In genomic region chr7:137933270-137934017, GRCh38 we compare ENCODE assay signal across 10 cellular contexts.
DNase-seq lines count a peak whose midpoint lies in the region; ATAC-seq and TF ChIP-seq lines count a peak whose summit lies in the region.
"Had no signal": no experiment of that assay in that cellular context is flagged by ENCODE, and none has a peak within 500 bp of the region (broad histone marks: within the 10 kb centered on the region; RNA-seq: fewer than 3 reads in every experiment).

No MANE protein-coding gene starts in this region.

- H3K4me3 ChIP-seq in fibroblast of mammary gland (ENCODE audit: control insufficient read depth, low read depth, low read length) = peak overlapping the region; percentile 15
- H3K4me3 ChIP-seq in trophoblast cell (ENCODE audit: low read depth, low read length) = no peak overlapping the region

- H3K9me3 ChIP-seq in T-helper 17 cell (ENCODE audit: control insufficient read depth, low read length, poor library complexity, severe bottlenecking) = no peaks in the 10 kb centered on the region
- no peaks in the 10 kb centered on the region for H3K9me3 ChIP-seq in trophoblast cell (ENCODE audit: insufficient read depth, low read depth, low read length)

- H3K4ac ChIP-seq in trophoblast cell (ENCODE audit: low read depth, low read length) = peak overlapping the region; percentile 19

- peaks cover 3% of the 10 kb centered on the region in 2 experiments for H3K36me3 ChIP-seq in trophoblast cell (ENCODE audit: control insufficient read depth in 1 of 2, insufficient read depth in 2 of 2, low read length in 2 of 2)

- peak overlapping the region; percentile 97 for H3K27ac Mint-ChIP-seq in T-helper 17 cell

- WGBS in trophoblast cell (ENCODE audit: extremely low coverage, insufficient coverage, insufficient read length) = no CpG with 5 or more reads among the region's 11 CpGs

- no peak overlapping the region for H3K4me3 Mint-ChIP-seq in T-helper 17 cell
- H3K4me3 Mint-ChIP-seq: activated B cell treated with CpG ODN at 0.5 μM for 24 hours; stimulated activated naive CD8-positive, alpha-beta T cell treated with anti-CD3 and anti-CD28 coated beads, Interleukin-15, amount 100 ng/mL, for 72 hours had no signal

- TF ChIP-seq CTCF in fibroblast of mammary gland (conservative IDR thresholded peaks at IDR 0.05; ENCODE audit: control insufficient read depth, insufficient read depth, low read depth, low read length) = no peak

- no peak overlapping the region for H2AFZ ChIP-seq in trophoblast cell (ENCODE audit: insufficient read depth, low read length, poor library complexity)

- H3K79me2 ChIP-seq in trophoblast cell (ENCODE audit: control insufficient read depth, insufficient read depth, low read length, poor library complexity) = peaks cover 10% of the 10 kb centered on the region

- H4K91ac ChIP-seq in trophoblast cell (ENCODE audit: low read depth, low read length) = peak overlapping the region; percentile 15

- H4K12ac ChIP-seq in trophoblast cell (ENCODE audit: low read depth, low read length) = no peak overlapping the region

- peaks cover 2% of the 10 kb centered on the region for H3K36me3 Mint-ChIP-seq in T-helper 17 cell (ENCODE audit: low read depth)

- peak overlapping the region; percentile 13 for H3K14ac ChIP-seq in trophoblast cell (ENCODE audit: low read length)

- H3K27me3 ChIP-seq in trophoblast cell (ENCODE audit: insufficient read depth, low read length) = no peaks in the 10 kb centered on the region

- H3K27me3 Mint-ChIP-seq in T-helper 17 cell = no peaks in the 10 kb centered on the region
- H3K27me3 Mint-ChIP-seq: activated B cell treated with CpG ODN at 0.5 μM for 24 hours; stimulated activated naive CD8-positive, alpha-beta T cell treated with anti-CD3 and anti-CD28 coated beads, Interleukin-15, amount 100 ng/mL, for 72 hours had no signal

- no peak overlapping the region for H4K8ac ChIP-seq in trophoblast cell (ENCODE audit: low read depth, low read length)

- H3K4me1 ChIP-seq in trophoblast cell (ENCODE audit: control insufficient read depth in 1 of 2, insufficient read depth in 2 of 2, low read length in 2 of 2) = peaks cover 24 to 39% of the 10 kb centered on the region in 2 experiments

- H3K4me2 ChIP-seq in trophoblast cell (ENCODE audit: low read length) = peak overlapping the region; percentile 27

- peaks cover 48% of the 10 kb centered on the region for H3K4me1 Mint-ChIP-seq in T-helper 17 cell

- H3K27ac ChIP-seq in trophoblast cell (ENCODE audit: low read depth, low read length) = peak overlapping the region; percentile 52

- H2BK12ac ChIP-seq in trophoblast cell (ENCODE audit: low read length) = peak overlapping the region; percentile 46

- ATAC-seq in T-helper 17 cell = no peak
- no peak for ATAC-seq in GM21390 (IDR thresholded peaks at IDR 0.05; ENCODE audit: unreplicated experiment)
- ATAC-seq: stimulated activated naive CD8-positive, alpha-beta T cell treated with anti-CD3 and anti-CD28 coated beads, Interleukin-15, amount 100 ng/mL, for 72 hours had no signal

- H2BK120ac ChIP-seq in trophoblast cell (ENCODE audit: insufficient read depth, low read length, poor library complexity) = no peak overlapping the region

- no peak overlapping the region for H2AK5ac ChIP-seq in trophoblast cell (ENCODE audit: low read length)

- H3K18ac ChIP-seq in trophoblast cell (ENCODE audit: low read length) = peak overlapping the region; percentile 35

- no peak overlapping the region for H3K9ac ChIP-seq in trophoblast cell (ENCODE audit: low read length)

- H3K79me1 ChIP-seq in trophoblast cell (ENCODE audit: low read length) = peaks cover 9% of the 10 kb centered on the region

- no peak overlapping the region for H3K23ac ChIP-seq in trophoblast cell (ENCODE audit: low read length)

- DNase-seq in DMS 273 treated with DMSO at 0.1 percent for 48 hours (lab: John Stamatoyannopoulos, UW) (peak; percentile 45), T-helper 17 cell (no peak), fibroblast of mammary gland (ENCODE audit: low read depth) (peak; percentile 94), trophoblast cell (peak; percentile 36 to 59), NCI-H82 (lab: John Stamatoyannopoulos, UW) (no peak), SIG-M5 (lab: John Stamatoyannopoulos, UW) (no peak)
- DNase-seq in stimulated activated naive CD4-positive, alpha-beta T cell treated with Interleukin-2 at 50 U/mL for 16 hours (lab: John Stamatoyannopoulos, UW) = no peak
- DNase-seq: activated B cell treated with CpG ODN at 0.5 μM for 24 hours; stimulated activated naive CD8-positive, alpha-beta T cell treated with anti-CD3 and anti-CD28 coated beads, Interleukin-15, amount 100 ng/mL, for 72 hours had no signal

- peak overlapping the region; percentile 37 for H2BK5ac ChIP-seq in trophoblast cell (ENCODE audit: low read depth, low read length, poor library complexity)

Comparison
In these comparisons a context has a peak if more than half of its experiments do, and no peak if none do; other contexts are left out.
1. DNase-seq: peak in DMS 273 treated with DMSO at 0.1 percent for 48 hours (single experiment), fibroblast of mammary gland (single experiment) and trophoblast cell (2 of 2); none in T-helper 17 cell (0 of 3), NCI-H82 (single experiment), SIG-M5 (single experiment) and stimulated activated naive CD4-positive, alpha-beta T cell treated with Interleukin-2 at 50 U/mL for 16 hours (single experiment).